ENCODE assay signal across 11 cellular contexts in genomic region chr13:32142956-32143375, GRCh38.
DNase-seq lines count a peak whose midpoint lies in the region; ATAC-seq, FAIRE-seq and TF ChIP-seq lines count a peak whose summit lies in the region.
"Had no signal": no experiment of that assay in that cellular context is flagged by ENCODE, and none has a peak within 500 bp of the region (broad histone marks: within the 10 kb centered on the region; RNA-seq: fewer than 3 reads in every experiment).

No MANE protein-coding gene starts in this region.

- H3K27ac ChIP-seq in cardiac muscle cell (no peak overlapping the region), SJCRH30 (no peak overlapping the region), hepatocyte (no peak overlapping the region)
- no peak overlapping the region for H3K27ac ChIP-seq in CD4-positive, alpha-beta memory T cell (ENCODE audit: low read depth, low read length)
- H3K27ac ChIP-seq: BLaER1 treated with 17β-estradiol and CSF1 and Interleukin-3, amounts not matched to agents 10 nM and 100 nM had no signal

- CTCF ChIA-PET in CD4-positive, alpha-beta memory T cell (lab: Charles Lee; ENCODE audit: partially characterized antibody), result no interaction called here

- in situ Hi-C loops in G401 (cut with HindIII; ENCODE audit: low sequenced_read_pairs), result no loop called here

- no peak for TF ChIP-seq CTCF in cardiac muscle cell (IDR thresholded peaks at IDR 0.05; ENCODE audit: low read depth, low read length)
- TF ChIP-seq CTCF in hepatocyte (IDR thresholded peaks at IDR 0.05; ENCODE audit: poor library complexity), result no peak

- H3K4me3 ChIP-seq in cardiac muscle cell (no peak overlapping the region), SJCRH30 (no peak overlapping the region), hepatocyte (no peak overlapping the region)
- H3K4me3 ChIP-seq in CD4-positive, alpha-beta memory T cell (ENCODE audit: low read length in 2 of 2), result no peak overlapping the region
- H3K4me3 ChIP-seq: BLaER1 treated with 17β-estradiol and CSF1 and Interleukin-3, amounts not matched to agents 10 nM and 100 nM had no signal

- H3K9me3 ChIP-seq in cardiac muscle cell (ENCODE audit: low read depth) (no peaks in the 10 kb centered on the region), SJCRH30 (replicated peaks) (no peaks in the 10 kb centered on the region), hepatocyte (ENCODE audit: low read depth) (no peaks in the 10 kb centered on the region)
- no peaks in the 10 kb centered on the region for H3K9me3 ChIP-seq in CD4-positive, alpha-beta memory T cell (ENCODE audit: control insufficient read depth in 1 of 2, low read length in 2 of 2)

- peaks cover 0 to 5% (median 0%) of the 10 kb centered on the region in 8 donors for H3K9me3 Mint-ChIP-seq in CD4-positive, alpha-beta memory T cell

- H3K4me1 ChIP-seq in cardiac muscle cell (ENCODE audit: low read depth) (peaks cover 12% of the 10 kb centered on the region), SJCRH30 (peaks cover 15% of the 10 kb centered on the region), hepatocyte (ENCODE audit: insufficient read depth) (peaks cover 4% of the 10 kb centered on the region)
- no peaks in the 10 kb centered on the region for H3K4me1 ChIP-seq in CD4-positive, alpha-beta memory T cell (ENCODE audit: insufficient read depth, low read length)
- H3K4me1 ChIP-seq: BLaER1 treated with 17β-estradiol and CSF1 and Interleukin-3, amounts not matched to agents 10 nM and 100 nM had no signal

- no peak for FAIRE-seq in urothelium cell line (lab: Jason Lieb, UNC)

- intact Hi-C loops in Right ventricle myocardium superior (cut with DNase I), result no loop called here
- intact Hi-C loops in CD4-positive, alpha-beta memory T cell (cut with micrococcal nuclease), result loop anchor here (10.0 kb wide), 1 partner anchor 108 kb away; the partner anchor contains the start of gene FRY

- ATAC-seq in Right ventricle myocardium superior (ENCODE audit: poor library complexity), result no peak
- ATAC-seq in GM18502 (IDR thresholded peaks at IDR 0.05; ENCODE audit: poor library complexity, unreplicated experiment), result no peak
- ATAC-seq: activated CD8-positive, alpha-beta memory T cell treated with anti-CD3 and anti-CD28 coated beads, Interleukin-2, amount 10 ng/mL, durations not matched to agents 7 days and 5 days had no signal

- no peaks in the 10 kb centered on the region for H3K79me2 ChIP-seq in hepatocyte

- H3K36me3 Mint-ChIP-seq in CD4-positive, alpha-beta memory T cell, result peaks cover 9 to 28% of the 10 kb centered on the region in 2 donors
- H3K36me3 Mint-ChIP-seq: activated CD8-positive, alpha-beta memory T cell treated with anti-CD3 and anti-CD28 coated beads, Interleukin-2, amount 10 ng/mL, durations not matched to agents 7 days and 5 days had no signal

- H3K4me3 Mint-ChIP-seq in CD4-positive, alpha-beta memory T cell, result no peak overlapping the region
- H3K4me3 Mint-ChIP-seq: activated CD8-positive, alpha-beta memory T cell treated with anti-CD3 and anti-CD28 coated beads, Interleukin-2, amount 10 ng/mL, durations not matched to agents 7 days and 5 days had no signal

- no peaks in the 10 kb centered on the region for H4K20me1 ChIP-seq in hepatocyte (ENCODE audit: insufficient read depth, poor library complexity, severe bottlenecking)
- H4K20me1 ChIP-seq: BLaER1 treated with 17β-estradiol and CSF1 and Interleukin-3, amounts not matched to agents 10 nM and 100 nM had no signal

- H3K27me3 ChIP-seq in cardiac muscle cell, result no peaks in the 10 kb centered on the region
- H3K27me3 ChIP-seq in SJCRH30, result no peaks in the 10 kb centered on the region
- no peaks in the 10 kb centered on the region for H3K27me3 ChIP-seq in hepatocyte
- peaks cover 3% of the 10 kb centered on the region for H3K27me3 ChIP-seq in CD4-positive, alpha-beta memory T cell (ENCODE audit: insufficient read depth, low read length)
- H3K27me3 ChIP-seq: BLaER1 treated with 17β-estradiol and CSF1 and Interleukin-3, amounts not matched to agents 10 nM and 100 nM had no signal

- H3K4me1 Mint-ChIP-seq in CD4-positive, alpha-beta memory T cell, result no peaks in the 10 kb centered on the region
- H3K4me1 Mint-ChIP-seq: activated CD8-positive, alpha-beta memory T cell treated with anti-CD3 and anti-CD28 coated beads, Interleukin-2, amount 10 ng/mL, durations not matched to agents 7 days and 5 days had no signal

- H3K4me2 ChIP-seq in hepatocyte, result no peak overlapping the region
- H3K4me2 ChIP-seq: BLaER1 treated with 17β-estradiol and CSF1 and Interleukin-3, amounts not matched to agents 10 nM and 100 nM had no signal

- no peak overlapping the region for H2AFZ ChIP-seq in hepatocyte

- H3K36me3 ChIP-seq in cardiac muscle cell (no peaks in the 10 kb centered on the region), SJCRH30 (no peaks in the 10 kb centered on the region), hepatocyte (replicated peaks; ENCODE audit: insufficient read depth, low read depth) (no peaks in the 10 kb centered on the region)
- no peaks in the 10 kb centered on the region for H3K36me3 ChIP-seq in CD4-positive, alpha-beta memory T cell (ENCODE audit: insufficient read depth, low read length)
- H3K36me3 ChIP-seq: BLaER1 treated with 17β-estradiol and CSF1 and Interleukin-3, amounts not matched to agents 10 nM and 100 nM had no signal

- peaks cover 0 to 4% of the 10 kb centered on the region in 2 donors for H3K27me3 Mint-ChIP-seq in CD4-positive, alpha-beta memory T cell

- no peaks in the 10 kb centered on the region for H3K9me2 ChIP-seq in hepatocyte (replicated peaks; ENCODE audit: insufficient read depth)

- no peak overlapping the region for H3K27ac Mint-ChIP-seq in CD4-positive, alpha-beta memory T cell
- H3K27ac Mint-ChIP-seq: activated CD8-positive, alpha-beta memory T cell treated with anti-CD3 and anti-CD28 coated beads, Interleukin-2, amount 10 ng/mL, durations not matched to agents 7 days and 5 days had no signal

- POLR2A ChIA-PET in CD4-positive, alpha-beta memory T cell (lab: Charles Lee; ENCODE audit: partially characterized antibody), result no interaction called here

- DNase-seq in cardiac muscle cell (ENCODE audit: low read depth in 1 of 2, low spot score in 1 of 2) (peak; percentile 26 to 81), Right ventricle myocardium superior (no peak), SJCRH30 (peak; percentile 51 to 60), hepatocyte (ENCODE audit: low spot score) (peak; percentile 20), urothelium cell line (ENCODE audit: low spot score) (peak; percentile 28), G401 (ENCODE audit: low spot score) (no peak)
- no peak for DNase-seq in CD4-positive, alpha-beta memory T cell
- DNase-seq: activated CD8-positive, alpha-beta memory T cell treated with anti-CD3 and anti-CD28 coated beads, Interleukin-2, amount 10 ng/mL, durations not matched to agents 7 days and 5 days; hippocampal formation had no signal

Comparison
In these comparisons a context has a peak if more than half of its experiments do, and no peak if none do; other contexts are left out.
1. DNase-seq: peak in cardiac muscle cell (2 of 2), SJCRH30 (2 of 2), hepatocyte (single experiment) and urothelium cell line (single experiment); none in Right ventricle myocardium superior (single experiment), CD4-positive, alpha-beta memory T cell (0 of 5) and G401 (single experiment).